35 cellular contexts compared by ENCODE assay signal in the genomic region with DNA sequence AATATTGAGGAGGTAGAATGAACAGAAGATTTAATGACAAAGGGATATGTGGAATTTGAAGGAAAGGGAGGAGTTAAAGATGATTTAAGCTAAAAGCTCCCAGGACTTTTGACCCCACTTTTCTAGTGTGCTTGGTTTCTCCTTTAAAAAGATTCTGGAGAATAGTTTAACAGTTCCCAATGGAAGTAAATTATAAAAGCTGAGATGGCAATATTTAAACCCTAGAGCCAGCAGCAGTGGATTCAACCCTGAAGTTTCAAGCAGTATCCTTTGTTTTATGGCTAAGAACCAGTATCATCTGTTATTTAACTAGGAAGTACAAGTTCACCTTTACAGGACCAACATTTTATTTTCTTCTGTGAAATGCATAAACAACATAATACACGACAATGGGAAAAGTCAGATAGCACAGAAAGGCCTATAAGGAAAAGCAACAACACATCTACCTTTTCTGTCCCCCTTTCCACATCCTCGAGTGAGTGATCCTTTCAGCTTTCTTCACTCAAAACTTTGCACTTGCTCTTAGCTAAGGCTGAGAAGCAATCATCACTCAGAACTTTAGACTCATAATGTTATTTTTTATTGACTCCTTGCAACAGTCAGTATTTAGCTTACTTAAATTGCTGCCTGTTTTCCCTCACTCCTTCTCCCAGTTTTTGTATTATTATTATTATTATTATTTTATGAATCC.
"Had no signal": no experiment of that assay in that cellular context is flagged by ENCODE, and none has a peak within 500 bp of the region (broad histone marks: within the 10 kb centered on the region; RNA-seq: fewer than 3 reads in every experiment).

No MANE protein-coding gene starts in this region.

- ATAC-seq: activated CD8-positive, alpha-beta memory T cell treated with anti-CD3 and anti-CD28 coated beads, Interleukin-2, amount 10 ng/mL, durations not matched to agents 7 days and 5 days; activated T-helper 17 cell treated with anti-CD3 and anti-CD28 coated beads, Interleukin-2, amount 50 U/mL, for 72 hours had no signal

- H3K27me3 ChIP-seq: brain microvascular endothelial cell had no signal

- DNase-seq: activated CD4-positive, alpha-beta memory T cell treated with anti-CD3 and anti-CD28 coated beads, Interleukin-2, amount 10 ng/mL, durations not matched to agents 7 days and 5 days; activated CD4-positive, alpha-beta T cell treated with anti-CD3 and anti-CD28 coated beads for 1 hour; activated CD4-positive, alpha-beta T cell treated with anti-CD3 and anti-CD28 coated beads for 48 hours; activated CD4-positive, CD25-positive, alpha-beta regulatory T cell; activated CD8-positive, alpha-beta memory T cell treated with anti-CD3 and anti-CD28 coated beads for 24 hours; activated CD8-positive, alpha-beta memory T cell treated with anti-CD3 and anti-CD28 coated beads, Interleukin-2, amount 10 ng/mL, durations not matched to agents 7 days and 5 days; activated CD8-positive, alpha-beta memory T cell treated with anti-CD3 and anti-CD28 coated beads, Interleukin-2, amount 50 U/mL, for 48 hours; activated effector memory CD4-positive, alpha-beta T cell treated with anti-CD3 and anti-CD28 coated beads, Interleukin-2, amount 50 U/mL, for 16 hours; activated naive CD4-positive, alpha-beta T cell; activated naive CD4-positive, alpha-beta T cell treated with anti-CD3 and anti-CD28 coated beads, Interleukin-2, amount 50 U/mL, for 16 hours; activated naive CD8-positive, alpha-beta T cell treated with anti-CD3 and anti-CD28 coated beads for 36 hours; activated T-cell treated with anti-CD3 and anti-CD28 coated beads, Interleukin-2, amount 50 U/mL, for 48 hours; amniotic stem cell; aorta; brain microvascular endothelial cell; NCI-H1092 treated with DMSO at 0.1 percent for 48 hours; NCI-H1417; NCI-H146; NCI-H187; NCI-H2029 treated with DMSO at 0.1 percent for 48 hours; NCI-H2107; NCI-H2171; NCI-H510A; NCI-H526; NCI-H748 treated with DMSO at 0.1 percent for 48 hours; NK-92 treated with Interleukin-12 subunit alpha and Interleukin-12 subunit beta, amount 100 ng/mL, for 24 hours; PC-9; Right ventricle myocardium superior; SW 1271; T-helper 1 cell; T-helper 2 cell; T-helper 9 cell; WERI-Rb-1 had no signal

- H3K36me3 ChIP-seq: brain microvascular endothelial cell, WERI-Rb-1 had no signal

- H3K27ac ChIP-seq: brain microvascular endothelial cell, KMS-11, PC-9, WERI-Rb-1 had no signal

- H3K4me2 ChIP-seq: KMS-11, PC-9 had no signal

- H3K4me3 ChIP-seq: PC-9 had no signal
